37 cellular contexts compared by ENCODE assay signal in genomic region chr11:88644724-88645123, GRCh38.
"Had no signal": no experiment of that assay in that cellular context is flagged by ENCODE, and none has a peak within 500 bp of the region (broad histone marks: within the 10 kb centered on the region; RNA-seq: fewer than 3 reads in every experiment).

No MANE protein-coding gene starts in this region.

- ATAC-seq: activated naive CD4-positive, alpha-beta T cell treated with anti-CD3 and anti-CD28 coated beads, Interleukin-2, amount 50 U/mL, for 72 hours; activated naive CD8-positive, alpha-beta T cell treated with anti-CD3 and anti-CD28 coated beads, Interleukin-2, amount 50 U/mL, for 24 hours; activated T-cell treated with anti-CD3 and anti-CD28 coated beads, Interleukin-2, amount 50 U/mL, for 4 hours; activated T-cell treated with anti-CD3 and anti-CD28 coated beads, Interleukin-2, amount 50 U/mL, for 72 hours; activated T-helper 17 cell treated with anti-CD3 and anti-CD28 coated beads, Interleukin-2, amount 50 U/mL, for 72 hours; body of pancreas had no signal

- H3K9me3 Mint-ChIP-seq: activated naive CD4-positive, alpha-beta T cell treated with anti-CD3 and anti-CD28 coated beads, Interleukin-2, amount 50 U/mL, for 24 hours; activated naive CD8-positive, alpha-beta T cell treated with anti-CD3 and anti-CD28 coated beads, Interleukin-2, amount 50 U/mL, for 24 hours; activated T-helper 2 cell treated with anti-CD3 and anti-CD28 coated beads, Interferon-gamma antibody, Interleukin-2, Interleukin-4, amounts not matched to agents 10 μg/mL and 5 μg/mL and 100 μg/mL, durations not matched to agents 14 hours and 24 hours and 36 hours; brain; central memory CD8-positive, alpha-beta T cell had no signal

- H3K9me3 ChIP-seq: adrenal gland, ascending aorta, body of pancreas, breast epithelium had no signal

- H3K27me3 ChIP-seq: adrenal gland, ascending aorta, body of pancreas, breast epithelium, cardiac muscle cell had no signal

- H3K36me3 ChIP-seq: adrenal gland, ascending aorta, breast epithelium, cardiac muscle cell had no signal

- H3K4me1 ChIP-seq: adrenal gland, ascending aorta, body of pancreas, breast epithelium had no signal

- H3K4me3 Mint-ChIP-seq: activated naive CD4-positive, alpha-beta T cell treated with anti-CD3 and anti-CD28 coated beads for 36 hours; activated naive CD4-positive, alpha-beta T cell treated with anti-CD3 and anti-CD28 coated beads, Interleukin-2, amount 10 ng/mL, durations not matched to agents 7 days and 5 days; activated naive CD4-positive, alpha-beta T cell treated with anti-CD3 and anti-CD28 coated beads, Interleukin-2, amount 50 U/mL, for 24 hours; activated naive CD8-positive, alpha-beta T cell; activated naive CD8-positive, alpha-beta T cell treated with anti-CD3 and anti-CD28 coated beads for 36 hours; activated naive CD8-positive, alpha-beta T cell treated with anti-CD3 and anti-CD28 coated beads, Interleukin-2, amount 10 ng/mL, durations not matched to agents 7 days and 5 days; activated naive CD8-positive, alpha-beta T cell treated with anti-CD3 and anti-CD28 coated beads, Interleukin-2, amount 50 U/mL, for 24 hours; activated T-cell treated with anti-CD3 and anti-CD28 coated beads, Interleukin-2, amount 50 U/mL, for 24 hours; activated T-cell treated with anti-CD3 and anti-CD28 coated beads, Interleukin-2, amount 50 U/mL, for 4 hours; activated T-cell treated with anti-CD3 and anti-CD28 coated beads, Interleukin-2, amount 50 U/mL, for 72 hours; activated T-helper 1 cell treated with anti-CD3 and anti-CD28 coated beads, Interleukin-12 subunit alpha, Interleukin-12 subunit beta, Interleukin-2, Interleukin-4 antibody, amounts not matched to agents 30 ng/mL and 10 ng/mL and 1 ng/mL, durations not matched to agents 14 hours and 24 hours and 36 hours; activated T-helper 17 cell treated with anti-CD3 and anti-CD28 coated beads, Interleukin-2, amount 50 U/mL, for 72 hours; brain; central memory CD8-positive, alpha-beta T cell had no signal

- H3K27ac Mint-ChIP-seq: activated naive CD4-positive, alpha-beta T cell treated with anti-CD3 and anti-CD28 coated beads for 36 hours; activated naive CD4-positive, alpha-beta T cell treated with anti-CD3 and anti-CD28 coated beads, Interleukin-2, amount 10 ng/mL, durations not matched to agents 7 days and 5 days; activated naive CD4-positive, alpha-beta T cell treated with anti-CD3 and anti-CD28 coated beads, Interleukin-2, amount 50 U/mL, for 24 hours; activated naive CD4-positive, alpha-beta T cell treated with anti-CD3 and anti-CD28 coated beads, Interleukin-2, amount 50 U/mL, for 72 hours; activated naive CD8-positive, alpha-beta T cell; activated naive CD8-positive, alpha-beta T cell treated with anti-CD3 and anti-CD28 coated beads for 36 hours; activated naive CD8-positive, alpha-beta T cell treated with anti-CD3 and anti-CD28 coated beads, Interleukin-2, amount 10 ng/mL, durations not matched to agents 7 days and 5 days; activated naive CD8-positive, alpha-beta T cell treated with anti-CD3 and anti-CD28 coated beads, Interleukin-2, amount 50 U/mL, for 24 hours; activated T-cell treated with anti-CD3 and anti-CD28 coated beads, Interleukin-2, amount 50 U/mL, for 24 hours; activated T-cell treated with anti-CD3 and anti-CD28 coated beads, Interleukin-2, amount 50 U/mL, for 72 hours; activated T-helper 1 cell treated with anti-CD3 and anti-CD28 coated beads, Interleukin-12 subunit alpha, Interleukin-12 subunit beta, Interleukin-2, Interleukin-4 antibody, amounts not matched to agents 30 ng/mL and 10 ng/mL and 1 ng/mL, durations not matched to agents 14 hours and 24 hours and 36 hours; activated T-helper 17 cell treated with anti-CD3 and anti-CD28 coated beads, Interleukin-2, amount 50 U/mL, for 72 hours; activated T-helper 2 cell treated with anti-CD3 and anti-CD28 coated beads, Interferon-gamma antibody, Interleukin-2, Interleukin-4, amounts not matched to agents 10 μg/mL and 5 μg/mL and 100 μg/mL, durations not matched to agents 14 hours and 24 hours and 36 hours; brain had no signal

- H3K4me3 ChIP-seq: adrenal gland, ascending aorta, body of pancreas, breast epithelium, cardiac muscle cell had no signal

- DNase-seq: activated effector memory CD4-positive, alpha-beta T cell treated with anti-CD3 and anti-CD28 coated beads, Interleukin-2, amount 50 U/mL, for 16 hours; activated effector memory CD4-positive, alpha-beta T cell treated with Interleukin-2 at 50 U/mL for 16 hours; activated gamma-delta T cell; activated gamma-delta T cell treated with Interleukin-2 at 50 U/mL for 16 hours; activated naive CD4-positive, alpha-beta T cell; activated naive CD4-positive, alpha-beta T cell treated with anti-CD3 and anti-CD28 coated beads for 36 hours; activated naive CD4-positive, alpha-beta T cell treated with anti-CD3 and anti-CD28 coated beads, Interleukin-2, amount 10 ng/mL, durations not matched to agents 7 days and 5 days; activated naive CD4-positive, alpha-beta T cell treated with anti-CD3 and anti-CD28 coated beads, Interleukin-2, amount 50 U/mL, for 16 hours; activated naive CD4-positive, alpha-beta T cell treated with Interleukin-2 at 50 U/mL for 16 hours; activated naive CD8-positive, alpha-beta T cell treated with anti-CD3 and anti-CD28 coated beads for 36 hours; activated naive CD8-positive, alpha-beta T cell treated with anti-CD3 and anti-CD28 coated beads, Interleukin-2, amount 10 ng/mL, durations not matched to agents 7 days and 5 days; activated naive CD8-positive, alpha-beta T cell treated with anti-CD3 and anti-CD28 coated beads, Interleukin-2, amount 50 U/mL, for 24 hours; activated T-cell treated with anti-CD3 and anti-CD28 coated beads, Interleukin-2, amount 50 U/mL, for 1 hour; activated T-cell treated with anti-CD3 and anti-CD28 coated beads, Interleukin-2, amount 50 U/mL, for 24 hours; activated T-cell treated with anti-CD3 and anti-CD28 coated beads, Interleukin-2, amount 50 U/mL, for 4 hours; activated T-cell treated with anti-CD3 and anti-CD28 coated beads, Interleukin-2, amount 50 U/mL, for 48 hours; activated T-cell treated with anti-CD3 and anti-CD28 coated beads, Interleukin-2, amount 50 U/mL, for 72 hours; adrenal gland; amniotic stem cell; amygdala; anterior cingulate cortex; aorta; body of pancreas; caudate nucleus; central memory CD4-positive, alpha-beta T cell; cerebellar nuclear complex had no signal

- H3K27ac ChIP-seq: adrenal gland, ascending aorta, body of pancreas, breast epithelium, cardiac muscle cell had no signal

- H3K36me3 Mint-ChIP-seq: activated naive CD4-positive, alpha-beta T cell treated with anti-CD3 and anti-CD28 coated beads, Interleukin-2, amount 10 ng/mL, durations not matched to agents 7 days and 5 days; activated naive CD4-positive, alpha-beta T cell treated with anti-CD3 and anti-CD28 coated beads, Interleukin-2, amount 50 U/mL, for 24 hours; activated naive CD8-positive, alpha-beta T cell treated with anti-CD3 and anti-CD28 coated beads for 36 hours; brain had no signal

- H3K27me3 Mint-ChIP-seq: activated naive CD4-positive, alpha-beta T cell treated with anti-CD3 and anti-CD28 coated beads, Interleukin-2, amount 10 ng/mL, durations not matched to agents 7 days and 5 days; activated naive CD4-positive, alpha-beta T cell treated with anti-CD3 and anti-CD28 coated beads, Interleukin-2, amount 50 U/mL, for 24 hours; activated naive CD8-positive, alpha-beta T cell; activated naive CD8-positive, alpha-beta T cell treated with anti-CD3 and anti-CD28 coated beads for 36 hours; activated naive CD8-positive, alpha-beta T cell treated with anti-CD3 and anti-CD28 coated beads, Interleukin-2, amount 10 ng/mL, durations not matched to agents 7 days and 5 days; activated naive CD8-positive, alpha-beta T cell treated with anti-CD3 and anti-CD28 coated beads, Interleukin-2, amount 50 U/mL, for 24 hours; activated T-cell treated with anti-CD3 and anti-CD28 coated beads, Interleukin-2, amount 50 U/mL, for 24 hours; brain; central memory CD8-positive, alpha-beta T cell had no signal

- H3K4me1 Mint-ChIP-seq: activated naive CD4-positive, alpha-beta T cell treated with anti-CD3 and anti-CD28 coated beads, Interleukin-2, amount 10 ng/mL, durations not matched to agents 7 days and 5 days; activated naive CD4-positive, alpha-beta T cell treated with anti-CD3 and anti-CD28 coated beads, Interleukin-2, amount 50 U/mL, for 24 hours; activated naive CD8-positive, alpha-beta T cell treated with anti-CD3 and anti-CD28 coated beads for 36 hours; activated naive CD8-positive, alpha-beta T cell treated with anti-CD3 and anti-CD28 coated beads, Interleukin-2, amount 10 ng/mL, durations not matched to agents 7 days and 5 days; activated naive CD8-positive, alpha-beta T cell treated with anti-CD3 and anti-CD28 coated beads, Interleukin-2, amount 50 U/mL, for 24 hours; activated T-helper 17 cell treated with anti-CD3 and anti-CD28 coated beads, Interleukin-2, amount 50 U/mL, for 72 hours; brain; central memory CD8-positive, alpha-beta T cell had no signal
